12 cellular contexts compared by ENCODE assay signal in genomic region chr11:11577246-11577855, GRCh38. TPM values are rescaled to one million over a fixed set of nuclear protein-coding genes. Genes with fewer than 3 reads are reported as not detected.
A peak's percentile ranks its signal among the peaks of the same experiment; 100 is the strongest.
DNase-seq lines count a peak whose midpoint lies in the region; ATAC-seq, FAIRE-seq and TF ChIP-seq lines count a peak whose summit lies in the region.
"Had no signal": no experiment of that assay in that cellular context is flagged by ENCODE, and none has a peak within 500 bp of the region (broad histone marks: within the 10 kb centered on the region; RNA-seq: fewer than 3 reads in every experiment).

No MANE protein-coding gene starts in this region.

- H3K27ac ChIP-seq in PC-3 (ENCODE audit: low read length) (no peak overlapping the region), H1 (ENCODE audit: low read depth, low read length) (no peak overlapping the region)

- WGBS in H1 (ENCODE audit: extremely low coverage in 1 of 2, insufficient coverage in 1 of 2, insufficient read length in 1 of 2, insufficient replicate concordance in 2 of 2, low coverage in 1 of 2, low lambda C conversion rate in 2 of 2, missing lambda C conversion rate in 1 of 2), 2 experiments, result 83% methylated on average over 7 of the region's 8 CpGs; no CpG with 5 or more reads in 1 of the 2 experiments

- no peak for TF ChIP-seq RAD21 in H1 (IDR thresholded peaks at IDR 0.05 in 1 of 2, conservative IDR thresholded peaks at IDR 0.05 in 1 of 2; ENCODE audit: low read depth in 2 of 2, low read length in 2 of 2)

- POLR2A ChIA-PET in PC-3 (lab: Charles Lee; ENCODE audit: unreplicated experiment), result no interaction called here
- POLR2A ChIA-PET in H1 (lab: Charles Lee; ENCODE audit: partially characterized antibody), result no interaction called here

- H3K79me1 ChIP-seq in H1 (ENCODE audit: low read depth, low read length), result no peaks in the 10 kb centered on the region; the same call in 1 of the 2 replicates

- TF ChIP-seq EP300 in H1 (IDR thresholded peaks at IDR 0.05; ENCODE audit: borderline replicate concordance in 1 of 2, low read depth in 2 of 2, low read length in 2 of 2), result no peak

- TF ChIP-seq CTCF in PC-3 (conservative IDR thresholded peaks at IDR 0.05; ENCODE audit: low read depth, low read length), result no peak
- TF ChIP-seq CTCF in H1 (IDR thresholded peaks at IDR 0.05; ENCODE audit: control extremely low read depth in 1 of 3, insufficient read depth in 1 of 3, low read depth in 1 of 3, low read length in 3 of 3), result no peak

- no peak overlapping the region for H3K14ac ChIP-seq in H1 (ENCODE audit: insufficient read length)

- no peak overlapping the region for H2BK5ac ChIP-seq in H1 (ENCODE audit: low read depth, low read length)

- H4K8ac ChIP-seq in H1 (ENCODE audit: extremely low read depth, insufficient read depth, low read length), result peak overlapping the region; percentile 17; the same call in 1 of the 2 replicates

- no peaks in the 10 kb centered on the region for H3F3A ChIP-seq in PC-3 (ENCODE audit: low read length, unreplicated experiment)

- no peak overlapping the region for H2AK5ac ChIP-seq in H1 (ENCODE audit: low read depth, low read length)

- no peak overlapping the region for H3K23ac ChIP-seq in H1 (ENCODE audit: insufficient read length)

- ATAC-seq in GM18868 (IDR thresholded peaks at IDR 0.05; ENCODE audit: unreplicated experiment) (peak; percentile 55), PC-3 (peak; percentile 86)
- ATAC-seq: naive thymus-derived CD8-positive, alpha-beta T cell had no signal

- H3K9ac ChIP-seq in PC-3 (ENCODE audit: low read length) (no peak overlapping the region), H1 (replicated peaks in 1 of 4; ENCODE audit: extremely low read depth in 1 of 4, low read depth in 3 of 4, low read length in 3 of 4) (no peak overlapping the region)

- H4K20me1 ChIP-seq in PC-3 (ENCODE audit: low read length) (no peaks in the 10 kb centered on the region), H1 (replicated peaks in 1 of 2; ENCODE audit: control insufficient read depth in 1 of 2, insufficient read depth in 2 of 2, low read length in 2 of 2) (no peaks in the 10 kb centered on the region)

- H3K4me3 ChIP-seq in PC-3 (ENCODE audit: low read length) (no peak overlapping the region), H1 (ENCODE audit: extremely low read depth in 1 of 4, insufficient read depth in 2 of 4, low read depth in 3 of 4, low read length in 4 of 4) (no peak overlapping the region)

- no peak for FAIRE-seq in H1 (lab: Jason Lieb, UNC)

- H3K4ac ChIP-seq in H1 (replicated peaks; ENCODE audit: insufficient read length, low read depth, low read length), result no peak overlapping the region

- no peak overlapping the region for H4K91ac ChIP-seq in H1 (replicated peaks; ENCODE audit: insufficient read length, low read length)

- no peaks in the 10 kb centered on the region for H3K23me2 ChIP-seq in H1 (ENCODE audit: low read depth, low read length)

- peak; percentile 32 for DNase-seq in PC-3
- peak in 1 of 2 experiments; percentile 24 for DNase-seq in H1 (ENCODE audit: low read depth in 1 of 2, low spot score in 2 of 2)
- DNase-seq in mucosa of gallbladder (ENCODE audit: low spot score), result peak; percentile 7
- DNase-seq in activated gamma-delta T cell (lab: John Stamatoyannopoulos, UW), result no peak
- DNase-seq in middle frontal gyrus (ENCODE audit: extremely low spot score, low spot score), result no peak
- DNase-seq in NCI-H2196 treated with DMSO at 0.1 percent for 48 hours (lab: John Stamatoyannopoulos, UW; ENCODE audit: unreplicated experiment), result no peak
- DNase-seq: activated CD4-positive, alpha-beta T cell treated with anti-CD3 and anti-CD28 coated beads, Interleukin-2, amount 50 U/mL, for 4 hours; HCEC 1CT; naive thymus-derived CD8-positive, alpha-beta T cell; NCI-H146; stimulated activated CD8-positive, alpha-beta memory T cell treated with anti-CD3 and anti-CD28 coated beads, Interleukin-4, amount 100 ng/mL, for 48 hours had no signal

- H2BK120ac ChIP-seq in H1 (replicated peaks; ENCODE audit: low read depth, low read length), result no peak overlapping the region

- H3K79me2 ChIP-seq in PC-3 (ENCODE audit: low read length) (peaks cover 4% of the 10 kb centered on the region; the same call in 1 of the 2 replicates), H1 (ENCODE audit: control insufficient read depth in 1 of 2, insufficient read depth in 2 of 2, low read length in 2 of 2) (no peaks in the 10 kb centered on the region)

- no peak overlapping the region for H3K18ac ChIP-seq in H1 (ENCODE audit: extremely low read depth, low read length)

- no peak overlapping the region for H2BK15ac ChIP-seq in H1 (ENCODE audit: low read length)

- H2AFZ ChIP-seq in PC-3 (ENCODE audit: low read length) (no peak overlapping the region), H1 (ENCODE audit: low read length) (no peak overlapping the region)

- no TSS peak for BruUV-seq in PC-3 (replicated peaks; lab: Mats Ljungman, UMichigan)

- no peak for TF ChIP-seq POLR2A in H1 (IDR thresholded peaks at IDR 0.05; ENCODE audit: control extremely low read depth in 1 of 2, low read depth in 2 of 2, low read length in 2 of 2)

- no peak overlapping the region for H4K5ac ChIP-seq in H1 (ENCODE audit: insufficient read length, low read depth, low read length)

- CTCF ChIA-PET in PC-3 (lab: Charles Lee), result no interaction called here
- CTCF ChIA-PET in H1 (lab: Charles Lee; ENCODE audit: partially characterized antibody), result interaction anchor here (0.6 to 1.6 kb wide), 3 partner anchors 41 to 225 kb away, joined by 3 read pairs; no protein-coding TSS in a partner anchor

- no peak overlapping the region for H2BK20ac ChIP-seq in H1 (ENCODE audit: low read length)

- H3K9me3 ChIP-seq in PC-3 (ENCODE audit: low read length) (no peaks in the 10 kb centered on the region), H1 (ENCODE audit: insufficient read depth in 2 of 2, low read depth in 1 of 2, low read length in 1 of 2) (no peaks in the 10 kb centered on the region)

- H3K27me3 ChIP-seq in PC-3 (ENCODE audit: low read length) (no peaks in the 10 kb centered on the region), H1 (replicated peaks in 1 of 4; ENCODE audit: control insufficient read depth in 3 of 4, extremely low read depth in 1 of 4, insufficient read depth in 3 of 4, low read length in 3 of 4) (peaks cover 0 to 2% (median 0%) of the 10 kb centered on the region in 4 experiments; a peak in 1 of 7 replicates)

- H3K36me3 ChIP-seq in PC-3 (ENCODE audit: low read depth, low read length) (no peaks in the 10 kb centered on the region), H1 (ENCODE audit: control insufficient read depth in 2 of 4, insufficient read depth in 4 of 4, low read length in 3 of 4) (no peaks in the 10 kb centered on the region)

- no peak overlapping the region for H3K56ac ChIP-seq in H1 (replicated peaks; ENCODE audit: insufficient read length, low read depth, low read length)

- H3K4me2 ChIP-seq in PC-3 (ENCODE audit: low read length) (no peak overlapping the region), H1 (ENCODE audit: insufficient read depth in 1 of 2, low read depth in 2 of 2, low read length in 2 of 2) (no peak overlapping the region)

- H2BK12ac ChIP-seq in H1 (ENCODE audit: low read depth, low read length), result no peak overlapping the region

- H3K4me1 ChIP-seq in PC-3 (ENCODE audit: insufficient read depth, low read length), result peaks cover 8% of the 10 kb centered on the region
- peaks cover 0 to 5% (median 0%) of the 10 kb centered on the region in 4 experiments; a peak in 5 of 7 replicates for H3K4me1 ChIP-seq in H1 (replicated peaks in 1 of 4; ENCODE audit: control insufficient read depth in 3 of 4, insufficient read depth in 4 of 4, low read length in 3 of 4)

- intact Hi-C loops in PC-3 (cut with micrococcal nuclease), result no loop called here

- no peaks in the 10 kb centered on the region for H3K9me2 ChIP-seq in PC-3 (replicated peaks; ENCODE audit: low read length)

TF ChIP-seq in H1, 55 proteins besides CTCF, POLR2A, EP300 and RAD21:
- no peak for TF ChIP-seq BACH1 (IDR thresholded peaks at IDR 0.05; ENCODE audit: low read length)
- no peak for TF ChIP-seq FOSL1 (IDR thresholded peaks at IDR 0.05; ENCODE audit: insufficient read depth, low read depth, low read length)
- TF ChIP-seq ATF3 (IDR thresholded peaks at IDR 0.05; ENCODE audit: insufficient read depth, low read depth, low read length), result no peak
- TF ChIP-seq JUND (IDR thresholded peaks at IDR 0.05; ENCODE audit: low read length), result no peak
- no peak for TF ChIP-seq RNF2 (IDR thresholded peaks at IDR 0.05; ENCODE audit: borderline replicate concordance, low read depth, low read length, missing control alignments, poor library complexity, severe bottlenecking)
- no peak for TF ChIP-seq TEAD4 (IDR thresholded peaks at IDR 0.05; ENCODE audit: low read depth, low read length)

RNA-seq across cellular contexts. Expression of gene GALNT18, which starts 44.5 kb away (rescaled TPM):
- 34.5 and 41.1 TPM in 2 replicates for total RNA-seq in PC-3 (2014; rRNA removed)
- total RNA-seq in H1 (2021; fragmentation: NEBNext Ultra II Directional; extraction: Animal tissue kit (Norgen Biotek cat#: 25700)), result 5.7 and 6.0 TPM in 2 replicates
- 9.4 and 10.4 TPM in 2 replicates for polyA plus RNA-seq in H1 (2011; rRNA removed)
- polyA plus RNA-seq in H1 (2011; cell fraction: cytosol; rRNA removed), result 9.8 TPM
- 10.8 TPM for polyA plus RNA-seq in H1 (2011; cell fraction: nucleus; rRNA removed)
- 4.8 to 8.5 TPM (median 7.5 TPM) in 4 replicates for polyA plus RNA-seq in H1 (2012, experiment 1 of 2)
- 5.6 TPM for polyA plus RNA-seq in H1 (2012, experiment 2 of 2)
- 5.2 TPM for polyA plus RNA-seq in H1 (2013, experiment 1 of 2)
- polyA plus RNA-seq in H1 (2013, experiment 2 of 2), result 5.5 TPM
- polyA minus RNA-seq in H1 (2011; rRNA and poly(A)+ RNA removed), result 8.5 and 10.6 TPM in 2 replicates
- 4.2 TPM for polyA minus RNA-seq in H1 (2011; cell fraction: cytosol; rRNA and poly(A)+ RNA removed)
- polyA minus RNA-seq in H1 (2011; cell fraction: nucleus; rRNA and poly(A)+ RNA removed), result 15.8 TPM
- total RNA-seq in mucosa of gallbladder, result 20.0 TPM
- total RNA-seq: naive thymus-derived CD8-positive, alpha-beta T cell had no signal
- polyA plus RNA-seq: naive thymus-derived CD8-positive, alpha-beta T cell had no signal

Comparison
In these comparisons a context has a peak if more than half of its experiments do, and no peak if none do; other contexts are left out.
1. DNase-seq: peak in PC-3 (single experiment) and mucosa of gallbladder (single experiment); none in activated gamma-delta T cell (single experiment), middle frontal gyrus (single experiment) and NCI-H2196 treated with DMSO at 0.1 percent for 48 hours (single experiment).